8 cellular contexts compared by ENCODE assay signal in the genomic region with DNA sequence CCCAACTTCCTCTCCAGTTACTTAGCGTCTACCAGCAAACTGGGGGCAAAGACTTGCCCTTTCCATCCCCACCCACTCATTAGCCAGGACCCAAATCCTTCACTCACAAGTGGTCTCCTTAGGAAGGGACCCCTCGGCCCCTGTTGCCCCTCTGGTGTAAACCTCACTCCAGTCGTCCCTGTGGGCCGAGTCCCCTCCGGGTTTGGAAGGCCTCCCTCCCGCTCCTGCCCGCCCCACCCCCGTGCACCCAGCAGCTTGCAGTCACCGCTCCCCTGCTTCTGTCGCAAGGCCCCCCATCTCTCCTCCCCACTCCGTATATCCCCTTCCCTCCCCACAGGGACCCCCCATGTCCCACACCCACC. TPM values are rescaled to one million over a fixed set of nuclear protein-coding genes. Genes with fewer than 3 reads are reported as not detected.
DNase-seq lines count a peak whose midpoint lies in the region; FAIRE-seq and TF ChIP-seq lines count a peak whose summit lies in the region.

No MANE protein-coding gene starts in this region.

- H3K9ac ChIP-seq in OCI-LY3 (ENCODE audit: low read length) = peak overlapping the region; percentile 91
- peak overlapping the region; percentile 77 for H3K9ac ChIP-seq in endothelial cell of umbilical vein (replicated peaks; ENCODE audit: extremely low read depth, insufficient read depth, low read length)

- intact Hi-C loops in endothelial cell of umbilical vein (cut with micrococcal nuclease) = loop anchor here (10.0 kb wide), 1 partner anchor 406 kb away; no protein-coding TSS in a partner anchor

- H3K4me1 ChIP-seq in OCI-LY3 (ENCODE audit: low read length) (peaks cover 26% of the 10 kb centered on the region), endothelial cell of umbilical vein (ENCODE audit: control insufficient read depth, extremely low read depth, insufficient read depth, low read length) (peaks cover 40% of the 10 kb centered on the region)

- H3K4me2 ChIP-seq in OCI-LY3 (ENCODE audit: low read length) (peak overlapping the region; percentile 100), endothelial cell of umbilical vein (ENCODE audit: insufficient read depth, low read length) (peak overlapping the region; percentile 69)

- H3K9me1 ChIP-seq in endothelial cell of umbilical vein (replicated peaks; ENCODE audit: control insufficient read depth, extremely low read depth, insufficient read depth, low read length) = no peaks in the 10 kb centered on the region

- peaks cover 29% of the 10 kb centered on the region for H4K20me1 ChIP-seq in OCI-LY3 (ENCODE audit: insufficient read depth, low read length)
- no peaks in the 10 kb centered on the region for H4K20me1 ChIP-seq in endothelial cell of umbilical vein (replicated peaks; ENCODE audit: control insufficient read depth, extremely low read depth, insufficient read depth, low read length)

- TF ChIP-seq CTCF in OCI-LY3 (IDR thresholded peaks at IDR 0.05; ENCODE audit: low read depth, low read length) (no peak), endothelial cell of umbilical vein (IDR thresholded peaks at IDR 0.05; ENCODE audit: extremely low read depth in 1 of 2, insufficient read depth in 1 of 2, low read depth in 1 of 2, low read length in 2 of 2) (no peak), osteocyte (IDR thresholded peaks at IDR 0.05) (no peak)

- H3K9me3 ChIP-seq in OCI-LY3 (ENCODE audit: insufficient read depth, low read length) = no peaks in the 10 kb centered on the region
- no peaks in the 10 kb centered on the region for H3K9me3 ChIP-seq in endothelial cell of umbilical vein (replicated peaks; ENCODE audit: control insufficient read depth, insufficient read depth, low read length)

- H3K27me3 ChIP-seq in OCI-LY3 (ENCODE audit: low read depth, low read length) (peaks cover 24% of the 10 kb centered on the region), endothelial cell of umbilical vein (ENCODE audit: control insufficient read depth in 2 of 2, insufficient read depth in 2 of 2, low read length in 2 of 2) (no peaks in the 10 kb centered on the region)

- H3K27ac Mint-ChIP-seq in osteocyte (ENCODE audit: unreplicated experiment) = peak overlapping the region; percentile 46

- CTCF ChIA-PET in endothelial cell of umbilical vein (lab: Charles Lee) = interaction anchor here (1.3 to 4.0 kb wide), 2 partner anchors 21 to 82 kb away, joined by 6 to 33 read pairs; no protein-coding TSS in a partner anchor

- peak overlapping the region; percentile 80 for H3K4me3 Mint-ChIP-seq in osteocyte (ENCODE audit: unreplicated experiment)

- peaks cover 9% of the 10 kb centered on the region for H3K36me3 ChIP-seq in OCI-LY3 (replicated peaks; ENCODE audit: low read depth, low read length)
- H3K36me3 ChIP-seq in endothelial cell of umbilical vein (ENCODE audit: control insufficient read depth in 2 of 2, extremely low read depth in 1 of 2, insufficient read depth in 2 of 2, low read length in 2 of 2) = peaks cover 0 to 4% of the 10 kb centered on the region in 2 experiments

- H3K27ac ChIP-seq in OCI-LY3 (ENCODE audit: low read length) (no peak overlapping the region), endothelial cell of umbilical vein (ENCODE audit: insufficient read depth, low read depth, low read length) (peak overlapping the region; percentile 32)

- no peaks in the 10 kb centered on the region for H3K36me3 Mint-ChIP-seq in osteocyte (ENCODE audit: unreplicated experiment)

- dilution Hi-C loops in endothelial cell of umbilical vein (cut with MboI; ENCODE audit: extremely low pct_ligation_motif_present, low sequenced_read_pairs) = loop anchor here (10.0 kb wide), 1 partner anchor 86 kb away; no protein-coding TSS in a partner anchor

- FAIRE-seq in endothelial cell of umbilical vein (lab: Jason Lieb, UNC) = no peak

- TF ChIP-seq POLR2A in endothelial cell of umbilical vein (IDR thresholded peaks at IDR 0.05; ENCODE audit: low read depth, low read length) = no peak

- H3K4me1 Mint-ChIP-seq in osteocyte (ENCODE audit: unreplicated experiment) = peaks cover 40% of the 10 kb centered on the region

- TSS peak; percentile 15 for BruUV-seq in endothelial cell of umbilical vein (replicated peaks; lab: Mats Ljungman, UMichigan)

- H2AFZ ChIP-seq in OCI-LY3 (ENCODE audit: low read depth, low read length) (no peak overlapping the region), endothelial cell of umbilical vein (ENCODE audit: low read depth, low read length) (no peak overlapping the region)

- H3K9me3 Mint-ChIP-seq in osteocyte (ENCODE audit: unreplicated experiment) = no peaks in the 10 kb centered on the region

- H3K4me3 ChIP-seq in OCI-LY3 (ENCODE audit: low read length) = peak overlapping the region; percentile 99
- H3K4me3 ChIP-seq in endothelial cell of umbilical vein (replicated peaks in 1 of 3; ENCODE audit: insufficient read depth in 1 of 3, low read depth in 1 of 3, low read length in 3 of 3) = peak overlapping the region; percentile 82 to 90 (median 82)

- H3K79me2 ChIP-seq in OCI-LY3 (ENCODE audit: low read length) (peaks cover 42% of the 10 kb centered on the region), endothelial cell of umbilical vein (ENCODE audit: control insufficient read depth, insufficient read depth, low read length) (peaks cover 60% of the 10 kb centered on the region)

- DNase-seq in COLO668 (lab: John Stamatoyannopoulos, UW; ENCODE audit: unreplicated experiment) = peak; percentile 41
- no peak for DNase-seq in endothelial cell of umbilical vein (ENCODE audit: low read depth, low spot score)
- no peak for DNase-seq in osteocyte (ENCODE audit: extremely low spot score, unreplicated experiment)
- no peak for DNase-seq in ureter (ENCODE audit: low spot score)
- no peak for DNase-seq in MV-4-11 (lab: John Stamatoyannopoulos, UW)
- no peak for DNase-seq in kidney tubule cell (ENCODE audit: low spot score)
- DNase-seq in foreskin melanocyte = no peak

- no peaks in the 10 kb centered on the region for H3K27me3 Mint-ChIP-seq in osteocyte (ENCODE audit: unreplicated experiment)

- POLR2A ChIA-PET in endothelial cell of umbilical vein (lab: Charles Lee) = no interaction called here

TF ChIP-seq in endothelial cell of umbilical vein, 7 proteins besides CTCF, POLR2A, EP300 and RAD21:
- TF ChIP-seq GATA2 (IDR thresholded peaks at IDR 0.05; ENCODE audit: insufficient read depth, insufficient read length, low read depth, low read length) (no peak), FOS (IDR thresholded peaks at IDR 0.05; ENCODE audit: borderline replicate concordance, insufficient read depth, low read length) (no peak)

RNA-seq across cellular contexts. Expression of gene EFHD2, which starts 1.2 kb away (rescaled TPM):
- 65.5 and 73.5 TPM in 2 replicates for total RNA-seq in endothelial cell of umbilical vein
- polyA plus RNA-seq in endothelial cell of umbilical vein = 50.2 TPM in 2 replicates
- polyA plus RNA-seq in endothelial cell of umbilical vein (2011; cell fraction: cytosol; rRNA removed) = 31.3 and 38.7 TPM in 2 replicates
- 27.8 and 32.7 TPM in 2 replicates for polyA plus RNA-seq in endothelial cell of umbilical vein (2011; cell fraction: nucleus; rRNA removed)
- polyA plus RNA-seq in endothelial cell of umbilical vein (2012) = 46.5 and 54.8 TPM in 2 replicates
- 15.7 and 16.8 TPM in 2 replicates for polyA minus RNA-seq in endothelial cell of umbilical vein
- 56.9 TPM for polyA minus RNA-seq in endothelial cell of umbilical vein (2011; cell fraction: cytosol; rRNA and poly(A)+ RNA removed)
- 7.2 and 11.2 TPM in 2 replicates for polyA minus RNA-seq in endothelial cell of umbilical vein (2011; cell fraction: nucleus; rRNA and poly(A)+ RNA removed)
- total RNA-seq in osteocyte = 20.3 and 21.9 TPM in 2 replicates
- total RNA-seq in ureter = 103 TPM

RNA-seq across cellular contexts. Expression of gene CTRC, which starts 27.4 kb away (rescaled TPM):
- total RNA-seq in endothelial cell of umbilical vein (not detected in 2 replicates), osteocyte (not detected in 2 replicates), ureter (not detected)
- polyA plus RNA-seq in endothelial cell of umbilical vein = 0.29 and 0.48 TPM in 2 replicates
- polyA plus RNA-seq in endothelial cell of umbilical vein (2011; cell fraction: cytosol; rRNA removed) = not detected in 2 replicates
- polyA plus RNA-seq in endothelial cell of umbilical vein (2011; cell fraction: nucleus; rRNA removed) = 0.53 and 0.83 TPM in 2 replicates
- polyA plus RNA-seq in endothelial cell of umbilical vein (2012) = 0.44 TPM in 1 of 2 replicates, not detected in the other
- not detected in 2 replicates for polyA minus RNA-seq in endothelial cell of umbilical vein
- not detected for polyA minus RNA-seq in endothelial cell of umbilical vein (2011; cell fraction: cytosol; rRNA and poly(A)+ RNA removed)
- not detected in 2 replicates for polyA minus RNA-seq in endothelial cell of umbilical vein (2011; cell fraction: nucleus; rRNA and poly(A)+ RNA removed)

RNA-seq across cellular contexts. Expression of gene CELA2A, which starts 45.7 kb away (rescaled TPM):
- not detected in 2 replicates for total RNA-seq in endothelial cell of umbilical vein
- not detected in 2 replicates for polyA plus RNA-seq in endothelial cell of umbilical vein
- polyA plus RNA-seq in endothelial cell of umbilical vein (2011; cell fraction: cytosol; rRNA removed) = not detected in 2 replicates
- not detected in 2 replicates for polyA plus RNA-seq in endothelial cell of umbilical vein (2011; cell fraction: nucleus; rRNA removed)
- polyA plus RNA-seq in endothelial cell of umbilical vein (2012) = not detected in 2 replicates
- not detected in 2 replicates for polyA minus RNA-seq in endothelial cell of umbilical vein
- polyA minus RNA-seq in endothelial cell of umbilical vein (2011; cell fraction: cytosol; rRNA and poly(A)+ RNA removed) = not detected
- polyA minus RNA-seq in endothelial cell of umbilical vein (2011; cell fraction: nucleus; rRNA and poly(A)+ RNA removed) = not detected in 2 replicates
- total RNA-seq in osteocyte = not detected in 2 replicates
- total RNA-seq in ureter = 0.44 TPM
